Comparison of ENCODE assay signal across 10 cellular contexts in genomic region chr17:62950067-62950466, GRCh38.
A peak's percentile ranks its signal among the peaks of the same experiment; 100 is the strongest.
DNase-seq lines count a peak whose midpoint lies in the region; ATAC-seq, FAIRE-seq and TF ChIP-seq lines count a peak whose summit lies in the region.
"Had no signal": no experiment of that assay in that cellular context is flagged by ENCODE, and none has a peak within 500 bp of the region (broad histone marks: within the 10 kb centered on the region; RNA-seq: fewer than 3 reads in every experiment).

No MANE protein-coding gene starts in this region.

- FAIRE-seq in HTR-8/SVneo (lab: Jason Lieb, UNC) = no peak

- no peaks in the 10 kb centered on the region for H3K36me3 ChIP-seq in WERI-Rb-1

- DNase-seq in AG08395 (ENCODE audit: low spot score) = peak; percentile 71
- DNase-seq in HTR-8/SVneo (ENCODE audit: insufficient read length, low spot score) = peak; percentile 32
- DNase-seq in brain pericyte (ENCODE audit: low read depth, low spot score) = peak; percentile 31
- DNase-seq in medulla oblongata (ENCODE audit: extremely low spot score) = peak; percentile 7
- DNase-seq in WERI-Rb-1 = no peak
- DNase-seq: C1 segment of cervical spinal cord, dorsolateral prefrontal cortex had no signal

- H3K27me3 ChIP-seq in WERI-Rb-1 (ENCODE audit: insufficient read depth, low read depth, severe bottlenecking) = no peaks in the 10 kb centered on the region
- H3K27me3 ChIP-seq: dorsolateral prefrontal cortex had no signal

- no peak overlapping the region for H3K4me3 ChIP-seq in WERI-Rb-1 (ENCODE audit: low read depth, low read length)
- H3K4me3 ChIP-seq: dorsolateral prefrontal cortex had no signal

- H3K9me3 ChIP-seq in WERI-Rb-1 (ENCODE audit: severe bottlenecking) = no peaks in the 10 kb centered on the region

- ATAC-seq in GM21529 (IDR thresholded peaks at IDR 0.05; ENCODE audit: unreplicated experiment) (no peak), HG03521 (IDR thresholded peaks at IDR 0.05; ENCODE audit: unreplicated experiment) (no peak), GM21367 (IDR thresholded peaks at IDR 0.05; ENCODE audit: unreplicated experiment) (no peak)

- TF ChIP-seq CTCF in WERI-Rb-1 (IDR thresholded peaks at IDR 0.05; ENCODE audit: low read depth, low read length) = no peak

- H3K27ac ChIP-seq in WERI-Rb-1 = no peak overlapping the region
- H3K27ac ChIP-seq: dorsolateral prefrontal cortex had no signal
